25 cellular contexts compared by ENCODE assay signal in genomic region chr4:109952612-109953011, GRCh38.
"Had no signal": no experiment of that assay in that cellular context is flagged by ENCODE, and none has a peak within 500 bp of the region (broad histone marks: within the 10 kb centered on the region; RNA-seq: fewer than 3 reads in every experiment).

No MANE protein-coding gene starts in this region.

- DNase-seq: cortex of kidney; dorsolateral prefrontal cortex; effector CD4-positive, alpha-beta T cell; foreskin fibroblast; head of caudate nucleus; left ventricle myocardium superior; lower lobe of right lung; natural killer cell; stimulated activated CD4-positive, alpha-beta T cell treated with anti-CD3 and anti-CD28 coated beads, Interleukin-12 subunit alpha, Interleukin-12 subunit beta, amount 100 ng/mL, for 4 hours; stimulated activated CD4-positive, alpha-beta T cell treated with anti-CD3 and anti-CD28 coated beads, Interleukin-1b, Interleukin-23, amount 100 ng/mL, for 48 hours; stimulated activated CD4-positive, alpha-beta T cell treated with anti-CD3 and anti-CD28 coated beads, Interleukin-4, amount 100 ng/mL, for 1 hour; stimulated activated CD8-positive, alpha-beta memory T cell treated with anti-CD3 and anti-CD28 coated beads, Interleukin-4, amount 100 ng/mL, for 48 hours; stimulated activated naive CD4-positive, alpha-beta T cell; stimulated activated naive CD8-positive, alpha-beta T cell treated with anti-CD3 and anti-CD28 coated beads, Interleukin-15, amount 100 ng/mL, for 72 hours; transverse colon; upper lobe of right lung; uterus had no signal

- H3K4me1 ChIP-seq: lower lobe of right lung, prostate gland, right atrium auricular region, suprapubic skin, transverse colon, upper lobe of right lung, uterus had no signal

- H3K4me2 ChIP-seq: smooth muscle cell had no signal

- H3K36me3 ChIP-seq: lower lobe of right lung, prostate gland, right atrium auricular region, suprapubic skin, transverse colon, upper lobe of right lung, uterus had no signal

- H3K27me3 ChIP-seq: dorsolateral prefrontal cortex, right atrium auricular region, suprapubic skin, transverse colon, upper lobe of right lung, uterus had no signal

- FAIRE-seq: keratinocyte had no signal

- ATAC-seq: esophagus mucosa; left ventricle myocardium superior; lower lobe of right lung; natural killer cell; sciatic nerve; stimulated activated naive CD8-positive, alpha-beta T cell treated with anti-CD3 and anti-CD28 coated beads, Interleukin-15, amount 100 ng/mL, for 72 hours; upper lobe of right lung had no signal

- H3K9me3 ChIP-seq: lower lobe of right lung, prostate gland, right atrium auricular region, suprapubic skin, transverse colon, upper lobe of right lung, uterus had no signal

- H3K27ac ChIP-seq: dorsolateral prefrontal cortex, epithelial cell of prostate, lower lobe of right lung, prostate gland, right atrium auricular region, suprapubic skin, transverse colon, upper lobe of right lung, uterus had no signal

- H3K4me3 ChIP-seq: dorsolateral prefrontal cortex, lower lobe of right lung, prostate gland, right atrium auricular region, smooth muscle cell, suprapubic skin, transverse colon, upper lobe of right lung, uterus had no signal
